ENCODE assay signal across 1 cellular context in genomic region chr13:99856021-99856420, GRCh38.
TF ChIP-seq lines count a peak whose summit lies in the region.

No MANE protein-coding gene starts in this region.

TF ChIP-seq in HepG2, 621 proteins besides CTCF, POLR2A, EP300 and RAD21 (continued from another document):
- TF ChIP-seq BRCA1 (CRISPR knock-in tag; IDR thresholded peaks at IDR 0.05) (no peak), KDM2A (CRISPR knock-in tag; IDR thresholded peaks at IDR 0.05; ENCODE audit: borderline replicate concordance, low read depth) (no peak), SALL2 (CRISPR knock-in tag; IDR thresholded peaks at IDR 0.05) (no peak), NRL (CRISPR knock-in tag; IDR thresholded peaks at IDR 0.05; ENCODE audit: borderline replicate concordance) (no peak), SIN3B (IDR thresholded peaks at IDR 0.05; ENCODE audit: low read length) (no peak), ZNF749 (CRISPR knock-in tag; IDR thresholded peaks at IDR 0.05; ENCODE audit: borderline replicate concordance) (no peak), SP140L (CRISPR knock-in tag; IDR thresholded peaks at IDR 0.05; ENCODE audit: borderline replicate concordance) (no peak), AGO2 (optimal IDR thresholded peaks at IDR 0.05; ENCODE audit: low read depth, low read length) (no peak), DMTF1 (CRISPR knock-in tag; IDR thresholded peaks at IDR 0.05) (no peak), ZNF737 (CRISPR knock-in tag; IDR thresholded peaks at IDR 0.05; ENCODE audit: borderline replicate concordance) (no peak), ZNF746 (CRISPR knock-in tag; IDR thresholded peaks at IDR 0.05) (no peak), ZKSCAN1 (IDR thresholded peaks at IDR 0.05; ENCODE audit: low read length) (no peak), TCF7 (IDR thresholded peaks at IDR 0.05; ENCODE audit: low read depth) (no peak)
- TF ChIP-seq, protein P1, sequence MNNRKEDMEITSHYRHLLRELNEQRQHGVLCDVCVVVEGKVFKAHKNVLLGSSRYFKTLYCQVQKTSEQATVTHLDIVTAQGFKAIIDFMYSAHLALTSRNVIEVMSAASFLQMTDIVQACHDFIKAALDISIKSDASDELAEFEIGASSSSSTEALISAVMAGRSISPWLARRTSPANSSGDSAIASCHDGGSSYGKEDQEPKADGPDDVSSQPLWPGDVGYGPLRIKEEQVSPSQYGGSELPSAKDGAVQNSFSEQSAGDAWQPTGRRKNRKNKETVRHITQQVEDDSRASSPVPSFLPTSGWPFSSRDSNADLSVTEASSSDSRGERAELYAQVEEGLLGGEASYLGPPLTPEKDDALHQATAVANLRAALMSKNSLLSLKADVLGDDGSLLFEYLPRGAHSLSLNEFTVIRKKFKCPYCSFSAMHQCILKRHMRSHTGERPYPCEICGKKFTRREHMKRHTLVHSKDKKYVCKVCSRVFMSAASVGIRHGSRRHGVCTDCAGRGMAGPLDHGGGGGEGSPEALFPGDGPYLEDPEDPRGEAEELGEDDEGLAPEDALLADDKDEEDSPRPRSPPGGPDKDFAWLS (CRISPR knock-in tag; IDR thresholded peaks at IDR 0.05; ENCODE audit: borderline replicate concordance), result no peak
TF ChIP-seq in HepG2: peak in this region for 0.
